ENCODE assay signal across 8 cellular contexts in the genomic region with DNA sequence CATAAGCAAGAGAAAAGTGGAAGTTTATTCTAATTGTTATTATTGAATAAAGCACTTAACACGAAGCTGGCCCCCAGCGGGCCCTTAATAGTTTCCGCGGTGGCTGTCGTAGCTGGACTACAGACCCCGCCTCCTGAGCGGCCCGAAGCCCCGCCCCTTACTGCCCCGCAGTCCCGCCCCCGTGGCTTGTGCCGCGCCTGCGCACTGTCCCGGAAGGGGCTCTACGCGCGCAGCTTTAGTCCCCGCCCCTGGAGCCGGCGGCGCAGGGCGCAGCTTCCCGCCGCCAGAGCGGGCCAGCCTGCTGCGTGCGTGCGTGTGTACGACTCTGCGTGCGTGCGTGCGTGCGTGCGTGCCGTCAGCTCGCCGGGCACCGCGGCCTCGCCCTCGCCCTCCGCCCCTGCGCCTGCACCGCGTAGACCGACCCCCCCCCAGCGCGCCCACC. TPM values are rescaled to one million over a fixed set of nuclear protein-coding genes. Genes with fewer than 3 reads are reported as not detected.
DNase-seq lines count a peak whose midpoint lies in the region; ATAC-seq, FAIRE-seq and TF ChIP-seq lines count a peak whose summit lies in the region.

A gene with protein sequence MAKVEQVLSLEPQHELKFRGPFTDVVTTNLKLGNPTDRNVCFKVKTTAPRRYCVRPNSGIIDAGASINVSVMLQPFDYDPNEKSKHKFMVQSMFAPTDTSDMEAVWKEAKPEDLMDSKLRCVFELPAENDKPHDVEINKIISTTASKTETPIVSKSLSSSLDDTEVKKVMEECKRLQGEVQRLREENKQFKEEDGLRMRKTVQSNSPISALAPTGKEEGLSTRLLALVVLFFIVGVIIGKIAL (plus strand): TSS at position 348 of the 442 bp plus-strand sequence. CDS start 231 bp downstream, outside the sequence.

- DNase-seq in GM12864 (ENCODE audit: low read depth) (peak; percentile 84), NCI-H1105 treated with DMSO at 0.1 percent for 48 hours (lab: John Stamatoyannopoulos, UW) (peak; percentile 95), head of caudate nucleus (peak; percentile 85 to 98 (median 95)), pancreas (peak; percentile 91 to 99 (median 98)), thyroid gland (peak; percentile 91 to 94)
- peak; percentile 99 for DNase-seq in activated naive CD8-positive, alpha-beta T cell treated with anti-CD3 and anti-CD28 coated beads, Interleukin-2, amount 10 ng/mL, durations not matched to agents 7 days and 5 days

- no peaks in the 10 kb centered on the region for H3K9me2 ChIP-seq in SU-DHL-6 (replicated peaks; ENCODE audit: insufficient read depth, low read length)

- no peak for FAIRE-seq in pancreas (lab: Jason Lieb, UNC)

- peak within 1 kb of the TSS; percentile 78 for H2AFZ ChIP-seq in SU-DHL-6 (ENCODE audit: low read depth, low read length, severe bottlenecking)

- peaks cover 3% of the 10 kb centered on the region; the same call in 1 of the 2 replicates for H3F3A ChIP-seq in SU-DHL-6 (ENCODE audit: insufficient read depth)

- peak within 1 kb of the TSS; percentile 91 for H3K9ac ChIP-seq in SU-DHL-6 (ENCODE audit: low read length)

- H3K4me1 ChIP-seq in pancreas (peaks cover 0 to 19% (median 10%) of the 10 kb centered on the region in 3 donors), thyroid gland (peaks cover 29 to 41% of the 10 kb centered on the region in 2 donors)

- H4K20me1 ChIP-seq in SU-DHL-6 (ENCODE audit: low read depth, low read length) = 0 out of 2 replicates have a peak, but pooled peaks cover 2% of the 10 kb centered on the region

- peak; percentile 97 for ATAC-seq in HG02678 (IDR thresholded peaks at IDR 0.05; ENCODE audit: unreplicated experiment)
- ATAC-seq in activated naive CD8-positive, alpha-beta T cell treated with anti-CD3 and anti-CD28 coated beads, Interleukin-2, amount 10 ng/mL, durations not matched to agents 7 days and 5 days (ENCODE audit: low read depth) = peak; percentile 98
- peak; percentile 98 to 100 (median 100) for ATAC-seq in pancreas

- H3K4me2 ChIP-seq in SU-DHL-6 (ENCODE audit: low read depth, low read length, poor library complexity, severe bottlenecking) = peak within 1 kb of the TSS; percentile 95

- peak within 1 kb of the TSS; percentile 71 for H3K4me3 ChIP-seq in GM12864 (ENCODE audit: low read depth, low read length)
- H3K4me3 ChIP-seq in SU-DHL-6 (ENCODE audit: insufficient read depth, low read length, poor library complexity, severe bottlenecking) = peak within 1 kb of the TSS; percentile 66
- H3K4me3 ChIP-seq in pancreas = peak within 1 kb of the TSS; percentile 58 to 91 (median 74)
- H3K4me3 ChIP-seq in thyroid gland (replicated peaks in 1 of 3) = peak within 1 kb of the TSS; percentile 68 to 94 (median 94)

- peak within 1 kb of the TSS; percentile 71 for H3K27ac ChIP-seq in SU-DHL-6 (ENCODE audit: low read depth, low read length)
- peak within 1 kb of the TSS; percentile 71 to 84 (median 76) for H3K27ac ChIP-seq in pancreas
- peak within 1 kb of the TSS; percentile 71 to 93 (median 93) for H3K27ac ChIP-seq in thyroid gland

- peak within 1 kb of the TSS; percentile 94 for H3K4me3 Mint-ChIP-seq in activated naive CD8-positive, alpha-beta T cell treated with anti-CD3 and anti-CD28 coated beads, Interleukin-2, amount 10 ng/mL, durations not matched to agents 7 days and 5 days

- intact Hi-C loops in head of caudate nucleus (cut with DNase I) (loop anchor here (5.0 kb wide), 1 partner anchor 77 kb away; no protein-coding TSS in a partner anchor), pancreas (cut with DNase I) (no loop called here), thyroid gland (cut with DNase I) (loop anchor here (10.0 kb wide), 1 partner anchor 74 kb away; no protein-coding TSS in a partner anchor)

- WGBS in pancreas, 2 donors = 0 to 1% methylated on average over 42 to 51 of the region's 51 CpGs
- WGBS in thyroid gland, 2 donors = 0 to 1% methylated on average over 13 to 16 of the region's 51 CpGs

- H3K27me3 Mint-ChIP-seq in activated naive CD8-positive, alpha-beta T cell treated with anti-CD3 and anti-CD28 coated beads, Interleukin-2, amount 10 ng/mL, durations not matched to agents 7 days and 5 days = peaks cover 3% of the 10 kb centered on the region

- peaks cover 28% of the 10 kb centered on the region for H3K36me3 Mint-ChIP-seq in activated naive CD8-positive, alpha-beta T cell treated with anti-CD3 and anti-CD28 coated beads, Interleukin-2, amount 10 ng/mL, durations not matched to agents 7 days and 5 days

- H3K36me3 ChIP-seq in SU-DHL-6 (ENCODE audit: low read length) = no peaks in the 10 kb centered on the region
- H3K36me3 ChIP-seq in pancreas = no peaks in the 10 kb centered on the region
- no peaks in the 10 kb centered on the region for H3K36me3 ChIP-seq in thyroid gland

- peak in 1 of 2 donors; percentile 90 for TF ChIP-seq POLR2A in thyroid gland (IDR thresholded peaks at IDR 0.05)

- H3K27ac Mint-ChIP-seq in activated naive CD8-positive, alpha-beta T cell treated with anti-CD3 and anti-CD28 coated beads, Interleukin-2, amount 10 ng/mL, durations not matched to agents 7 days and 5 days = peak within 1 kb of the TSS; percentile 90

- H3K79me2 ChIP-seq in SU-DHL-6 (ENCODE audit: insufficient read depth, low read length) = peaks cover 47% of the 10 kb centered on the region

- H3K27me3 ChIP-seq in SU-DHL-6 (ENCODE audit: low read length) (no peaks in the 10 kb centered on the region), pancreas (no peaks in the 10 kb centered on the region), thyroid gland (no peaks in the 10 kb centered on the region)

- peaks cover 29% of the 10 kb centered on the region for H3K4me1 Mint-ChIP-seq in activated naive CD8-positive, alpha-beta T cell treated with anti-CD3 and anti-CD28 coated beads, Interleukin-2, amount 10 ng/mL, durations not matched to agents 7 days and 5 days

- H3K9me3 ChIP-seq in SU-DHL-6 (ENCODE audit: insufficient read depth, low read length) (no peaks in the 10 kb centered on the region), pancreas (no peaks in the 10 kb centered on the region), thyroid gland (no peaks in the 10 kb centered on the region)

- POLR2A ChIA-PET in activated naive CD8-positive, alpha-beta T cell treated with anti-CD3 and anti-CD28 coated beads, Interleukin-2, amount 10 ng/mL, durations not matched to agents 7 days and 5 days (lab: Charles Lee) = interaction anchor here (0.7 to 2.0 kb wide), 13 partner anchors 10 to 1551 kb away, joined by 3 to 17 read pairs (median 5); partner anchors contain the start of genes FAM217B, PPP1R3D, RAB22A and STX16

- H3K9me3 Mint-ChIP-seq in activated naive CD8-positive, alpha-beta T cell treated with anti-CD3 and anti-CD28 coated beads, Interleukin-2, amount 10 ng/mL, durations not matched to agents 7 days and 5 days = no peaks in the 10 kb centered on the region

- TF ChIP-seq CTCF in GM12864 (IDR thresholded peaks at IDR 0.05; ENCODE audit: low read depth, low read length, missing control alignments) (no peak), SU-DHL-6 (IDR thresholded peaks at IDR 0.05; ENCODE audit: insufficient read depth, low read length, poor library complexity, severe bottlenecking) (no peak), pancreas (IDR thresholded peaks at IDR 0.05) (no peak), thyroid gland (IDR thresholded peaks at IDR 0.05) (no peak)

RNA-seq across cellular contexts. Expression of the gene that starts here (rescaled TPM):
- total RNA-seq in activated naive CD8-positive, alpha-beta T cell treated with anti-CD3 and anti-CD28 coated beads, Interleukin-2, amount 10 ng/mL, durations not matched to agents 7 days and 5 days = 10 to 100 TPM; 32.8 to 35.6 TPM
- total RNA-seq in pancreas = 10 to 100 TPM; 18.2 to 30.3 (median 21.8) TPM
- polyA plus RNA-seq in pancreas = 10 to 100 TPM in 1 of 2 donors, 1 to 10 TPM in 1; 9.6 to 18.8 TPM
- total RNA-seq in thyroid gland = 10 to 100 TPM; 37.8 to 53.3 (median 39.2) TPM

Comparison
In these comparisons a context has a peak if more than half of its experiments do, and no peak if none do; other contexts are left out.
1. Peak in every context shown above with its lines: DNase-seq, ATAC-seq, H3K4me3 ChIP-seq and H3K27ac ChIP-seq.
2. intact Hi-C loops: an anchor here in head of caudate nucleus (5.0 kb wide) and thyroid gland (10.0 kb wide); none called in pancreas.